ENCODE assay signal across 13 cellular contexts in the genomic region with DNA sequence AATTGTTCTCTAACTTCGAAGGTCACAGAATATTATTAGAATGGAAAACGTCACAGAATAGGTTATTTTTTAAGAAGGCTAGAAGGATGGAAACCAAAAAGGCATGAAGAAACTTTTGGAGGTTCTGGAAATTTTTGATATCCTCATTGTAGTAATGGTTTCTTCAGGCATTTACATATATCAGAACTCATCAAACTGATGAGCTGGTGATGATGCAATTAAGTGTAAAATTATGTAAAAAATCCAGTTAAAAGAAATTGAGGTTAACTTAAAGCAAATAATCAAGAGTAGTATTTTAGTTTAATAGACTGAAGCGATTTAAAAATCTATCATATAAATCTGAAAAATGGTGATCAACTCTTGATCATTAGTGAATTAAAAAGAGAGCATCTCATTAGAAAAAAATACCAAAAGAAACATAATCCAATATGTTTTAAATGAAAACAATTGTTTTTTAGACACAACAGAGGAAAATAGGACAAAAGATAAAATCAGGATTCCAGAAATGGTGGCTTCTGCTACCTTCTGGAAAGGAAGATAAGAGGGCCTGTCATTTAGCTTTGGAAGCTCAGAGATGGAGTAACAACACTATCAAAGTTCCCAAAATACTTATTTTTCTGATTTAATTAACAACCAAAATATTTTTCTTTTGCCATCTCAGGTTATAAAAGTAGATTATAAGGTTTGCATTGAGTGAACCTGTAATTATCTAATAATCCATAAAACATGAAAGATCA. TPM values are rescaled to one million over a fixed set of nuclear protein-coding genes. Genes with fewer than 3 reads are reported as not detected.
DNase-seq lines count a peak whose midpoint lies in the region; ATAC-seq lines count a peak whose summit lies in the region.
"Had no signal": no experiment of that assay in that cellular context is flagged by ENCODE, and none has a peak within 500 bp of the region (broad histone marks: within the 10 kb centered on the region; RNA-seq: fewer than 3 reads in every experiment).

No MANE protein-coding gene starts in this region.

- no peaks in the 10 kb centered on the region for H3K9me3 Mint-ChIP-seq in activated T-cell treated with anti-CD3 and anti-CD28 coated beads, Interleukin-2, amount 50 U/mL, for 72 hours
- no peaks in the 10 kb centered on the region for H3K9me3 Mint-ChIP-seq in activated T-cell treated with anti-CD3 and anti-CD28 coated beads, Interleukin-2, amount 50 U/mL, for 24 hours
- no peaks in the 10 kb centered on the region for H3K9me3 Mint-ChIP-seq in stimulated activated naive CD8-positive, alpha-beta T cell treated with anti-CD3 and anti-CD28 coated beads, Interleukin-15, amount 100 ng/mL, for 72 hours
- no peaks in the 10 kb centered on the region for H3K9me3 Mint-ChIP-seq in activated naive CD8-positive, alpha-beta T cell treated with anti-CD3 and anti-CD28 coated beads for 36 hours
- H3K9me3 Mint-ChIP-seq: CD4-positive, alpha-beta T cell; H9 had no signal

- no peak for ATAC-seq in activated T-cell treated with anti-CD3 and anti-CD28 coated beads, Interleukin-2, amount 50 U/mL, for 72 hours (replicated peaks in 1 of 2)
- no peak for ATAC-seq in stimulated activated naive CD8-positive, alpha-beta T cell treated with anti-CD3 and anti-CD28 coated beads, Interleukin-15, amount 100 ng/mL, for 72 hours
- ATAC-seq in stimulated activated naive CD8-positive, alpha-beta T cell treated with anti-CD3 and anti-CD28 coated beads, Interleukin-15, Interleukin-2, amounts not matched to agents 100 U/mL and 50 U/mL, for 24 hours, result no peak
- no peak for ATAC-seq in HG03521 (IDR thresholded peaks at IDR 0.05; ENCODE audit: unreplicated experiment)

- H3K4me3 Mint-ChIP-seq in activated T-cell treated with anti-CD3 and anti-CD28 coated beads, Interleukin-2, amount 50 U/mL, for 72 hours, result no peak overlapping the region
- no peak overlapping the region for H3K4me3 Mint-ChIP-seq in activated T-cell treated with anti-CD3 and anti-CD28 coated beads, Interleukin-2, amount 50 U/mL, for 24 hours
- no peak overlapping the region for H3K4me3 Mint-ChIP-seq in stimulated activated naive CD8-positive, alpha-beta T cell treated with anti-CD3 and anti-CD28 coated beads, Interleukin-15, amount 100 ng/mL, for 72 hours
- no peak overlapping the region for H3K4me3 Mint-ChIP-seq in activated naive CD8-positive, alpha-beta T cell treated with anti-CD3 and anti-CD28 coated beads for 36 hours
- H3K4me3 Mint-ChIP-seq: CD4-positive, alpha-beta T cell; H9 had no signal

- peak overlapping the region; percentile 83 for H3K27ac Mint-ChIP-seq in activated T-cell treated with anti-CD3 and anti-CD28 coated beads, Interleukin-2, amount 50 U/mL, for 72 hours
- no peak overlapping the region for H3K27ac Mint-ChIP-seq in activated T-cell treated with anti-CD3 and anti-CD28 coated beads, Interleukin-2, amount 50 U/mL, for 24 hours
- peak overlapping the region; percentile 48 to 74 for H3K27ac Mint-ChIP-seq in stimulated activated naive CD8-positive, alpha-beta T cell treated with anti-CD3 and anti-CD28 coated beads, Interleukin-15, amount 100 ng/mL, for 72 hours
- H3K27ac Mint-ChIP-seq in activated naive CD8-positive, alpha-beta T cell treated with anti-CD3 and anti-CD28 coated beads for 36 hours, result peak overlapping the region; percentile 25
- H3K27ac Mint-ChIP-seq: CD4-positive, alpha-beta T cell; H9 had no signal

- peaks cover 25% of the 10 kb centered on the region for H3K4me1 Mint-ChIP-seq in activated T-cell treated with anti-CD3 and anti-CD28 coated beads, Interleukin-2, amount 50 U/mL, for 72 hours (ENCODE audit: low read depth)
- peaks cover 38% of the 10 kb centered on the region for H3K4me1 Mint-ChIP-seq in activated T-cell treated with anti-CD3 and anti-CD28 coated beads, Interleukin-2, amount 50 U/mL, for 24 hours (ENCODE audit: low read depth)
- H3K4me1 Mint-ChIP-seq in stimulated activated naive CD8-positive, alpha-beta T cell treated with anti-CD3 and anti-CD28 coated beads, Interleukin-15, amount 100 ng/mL, for 72 hours, result peaks cover 25% of the 10 kb centered on the region
- H3K4me1 Mint-ChIP-seq in activated naive CD8-positive, alpha-beta T cell treated with anti-CD3 and anti-CD28 coated beads for 36 hours, result peaks cover 38% of the 10 kb centered on the region

- H3K27me3 Mint-ChIP-seq in activated T-cell treated with anti-CD3 and anti-CD28 coated beads, Interleukin-2, amount 50 U/mL, for 72 hours (ENCODE audit: low read depth), result no peaks in the 10 kb centered on the region
- H3K27me3 Mint-ChIP-seq in activated T-cell treated with anti-CD3 and anti-CD28 coated beads, Interleukin-2, amount 50 U/mL, for 24 hours, result no peaks in the 10 kb centered on the region
- H3K27me3 Mint-ChIP-seq in stimulated activated naive CD8-positive, alpha-beta T cell treated with anti-CD3 and anti-CD28 coated beads, Interleukin-15, amount 100 ng/mL, for 72 hours, result no peaks in the 10 kb centered on the region
- no peaks in the 10 kb centered on the region for H3K27me3 Mint-ChIP-seq in activated naive CD8-positive, alpha-beta T cell treated with anti-CD3 and anti-CD28 coated beads for 36 hours
- H3K27me3 Mint-ChIP-seq: CD4-positive, alpha-beta T cell had no signal

- H3K36me3 Mint-ChIP-seq in activated T-cell treated with anti-CD3 and anti-CD28 coated beads, Interleukin-2, amount 50 U/mL, for 72 hours (ENCODE audit: insufficient read depth in 2 of 2), result peaks cover 13 to 39% of the 10 kb centered on the region in 2 donors
- H3K36me3 Mint-ChIP-seq in activated T-cell treated with anti-CD3 and anti-CD28 coated beads, Interleukin-2, amount 50 U/mL, for 24 hours (ENCODE audit: low read depth), result peaks cover 96% of the 10 kb centered on the region
- H3K36me3 Mint-ChIP-seq in activated naive CD8-positive, alpha-beta T cell treated with anti-CD3 and anti-CD28 coated beads for 36 hours, result peaks cover 49% of the 10 kb centered on the region

- no peak for DNase-seq in activated T-cell treated with anti-CD3 and anti-CD28 coated beads, Interleukin-2, amount 50 U/mL, for 72 hours
- no peak for DNase-seq in activated T-cell treated with anti-CD3 and anti-CD28 coated beads, Interleukin-2, amount 50 U/mL, for 24 hours
- DNase-seq in stimulated activated naive CD8-positive, alpha-beta T cell treated with anti-CD3 and anti-CD28 coated beads, Interleukin-15, amount 100 ng/mL, for 72 hours, result no peak
- no peak for DNase-seq in stimulated activated naive CD8-positive, alpha-beta T cell treated with anti-CD3 and anti-CD28 coated beads, Interleukin-15, Interleukin-2, amounts not matched to agents 100 U/mL and 50 U/mL, for 24 hours
- no peak for DNase-seq in activated naive CD8-positive, alpha-beta T cell treated with anti-CD3 and anti-CD28 coated beads for 36 hours
- no peak for DNase-seq in NCI-H345 (lab: John Stamatoyannopoulos, UW)
- DNase-seq: AML-193; CD4-positive, alpha-beta T cell; DMS153; DMS79; GF-D8; H9 had no signal

RNA-seq across cellular contexts. Expression of a gene that starts 9.8 kb away (rescaled TPM):
- 100 to 1,000 TPM; 107 to 124 TPM for total RNA-seq in activated T-cell treated with anti-CD3 and anti-CD28 coated beads, Interleukin-2, amount 50 U/mL, for 72 hours
- 100 to 1,000 TPM; 207 to 235 TPM for total RNA-seq in activated naive CD8-positive, alpha-beta T cell treated with anti-CD3 and anti-CD28 coated beads for 36 hours

RNA-seq across cellular contexts. Expression of a gene that starts 10.0 kb away (rescaled TPM):
- 10 to 100 TPM; 64.5 to 66.6 TPM for total RNA-seq in activated T-cell treated with anti-CD3 and anti-CD28 coated beads, Interleukin-2, amount 50 U/mL, for 72 hours
- total RNA-seq in activated naive CD8-positive, alpha-beta T cell treated with anti-CD3 and anti-CD28 coated beads for 36 hours, result 10 to 100 TPM; 90.7 to 96.8 TPM

RNA-seq across cellular contexts. Expression of a gene that starts 10.3 kb away (rescaled TPM):
- total RNA-seq in activated T-cell treated with anti-CD3 and anti-CD28 coated beads, Interleukin-2, amount 50 U/mL, for 72 hours, result 1 to 10 TPM; 3.5 to 5.1 TPM
- 1 to 10 TPM; 3.8 to 4.3 TPM for total RNA-seq in activated naive CD8-positive, alpha-beta T cell treated with anti-CD3 and anti-CD28 coated beads for 36 hours
